ENCODE assay signal across 2 cellular contexts in the genomic region with DNA sequence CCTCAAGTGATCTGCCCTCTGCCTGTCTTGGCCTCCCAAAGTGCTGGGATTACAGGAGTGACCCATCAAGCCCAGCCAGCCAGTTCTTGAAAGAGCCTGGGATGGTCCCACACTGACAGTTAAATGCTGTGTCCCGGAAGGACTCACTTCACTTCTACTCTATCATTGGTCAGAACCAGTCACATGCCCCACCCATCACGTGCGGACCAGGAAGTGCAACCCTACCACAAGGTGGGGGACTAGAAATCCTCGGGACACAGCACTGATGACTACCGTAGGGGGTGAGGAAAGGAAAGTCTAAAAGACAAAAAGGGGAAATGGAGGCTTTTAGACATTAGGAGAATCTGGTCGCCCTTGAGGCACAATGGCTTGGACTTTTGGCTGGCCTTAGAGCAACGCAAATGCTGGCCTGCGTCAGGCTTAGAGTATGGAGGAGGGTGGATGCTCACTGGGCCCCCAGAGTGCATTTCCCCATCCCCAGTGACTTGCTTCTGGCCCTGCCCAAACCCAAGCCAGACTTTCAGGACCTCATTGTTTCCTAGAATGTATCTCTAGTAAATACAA.
A peak's percentile ranks its signal among the peaks of the same experiment; 100 is the strongest.
TF ChIP-seq lines count a peak whose summit lies in the region.

No MANE protein-coding gene starts in this region.

TF ChIP-seq in A549, 52 proteins besides CTCF, POLR2A, EP300 and RAD21:
- TF ChIP-seq, protein P1, sequence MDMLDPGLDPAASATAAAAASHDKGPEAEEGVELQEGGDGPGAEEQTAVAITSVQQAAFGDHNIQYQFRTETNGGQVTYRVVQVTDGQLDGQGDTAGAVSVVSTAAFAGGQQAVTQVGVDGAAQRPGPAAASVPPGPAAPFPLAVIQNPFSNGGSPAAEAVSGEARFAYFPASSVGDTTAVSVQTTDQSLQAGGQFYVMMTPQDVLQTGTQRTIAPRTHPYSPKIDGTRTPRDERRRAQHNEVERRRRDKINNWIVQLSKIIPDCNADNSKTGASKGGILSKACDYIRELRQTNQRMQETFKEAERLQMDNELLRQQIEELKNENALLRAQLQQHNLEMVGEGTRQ (IDR thresholded peaks at IDR 0.05): peak; percentile 82
- no peak for TF ChIP-seq HOXA7 (CRISPR knock-in tag; IDR thresholded peaks at IDR 0.05)
- TF ChIP-seq HDAC2 (IDR thresholded peaks at IDR 0.05): no peak
- no peak for TF ChIP-seq NFE2L2 (conservative IDR thresholded peaks at IDR 0.05; ENCODE audit: low read length)
- TF ChIP-seq NPAS2 (CRISPR knock-in tag; IDR thresholded peaks at IDR 0.05; ENCODE audit: borderline replicate concordance): no peak
- TF ChIP-seq CBX2 (IDR thresholded peaks at IDR 0.05; ENCODE audit: borderline replicate concordance, low read depth): no peak
- no peak for TF ChIP-seq HEYL (CRISPR knock-in tag; IDR thresholded peaks at IDR 0.05)
- no peak for TF ChIP-seq TP53 (CRISPR knock-in tag; IDR thresholded peaks at IDR 0.05)
TF ChIP-seq in A549: peak in this region for 1.

TF ChIP-seq in H1, 55 proteins besides CTCF, POLR2A, EP300 and RAD21:
- TF ChIP-seq SIX5 (IDR thresholded peaks at IDR 0.05; ENCODE audit: low read depth, low read length) (no peak), BRCA1 (IDR thresholded peaks at IDR 0.05; ENCODE audit: low read depth, low read length) (no peak), TAF1 (IDR thresholded peaks at IDR 0.05; ENCODE audit: low read depth, low read length) (no peak), KDM1A (IDR thresholded peaks at IDR 0.05; ENCODE audit: borderline replicate concordance, low read length) (no peak), TBP (IDR thresholded peaks at IDR 0.05; ENCODE audit: low read depth, low read length) (no peak), JUND (IDR thresholded peaks at IDR 0.05; ENCODE audit: low read length) (no peak), RBBP5 (IDR thresholded peaks at IDR 0.05; ENCODE audit: borderline replicate concordance, low read depth, low read length) (no peak), SRF (IDR thresholded peaks at IDR 0.05; ENCODE audit: low read depth, low read length) (no peak), POLR2AphosphoS5 (IDR thresholded peaks at IDR 0.05; ENCODE audit: low read depth, low read length) (no peak), PHF8 (conservative IDR thresholded peaks at IDR 0.05; ENCODE audit: low read depth, low read length) (no peak), SIRT6 (IDR thresholded peaks at IDR 0.05; ENCODE audit: low read length) (no peak), RFX5 (IDR thresholded peaks at IDR 0.05; ENCODE audit: borderline replicate concordance, low read depth, low read length) (no peak)
- TF ChIP-seq, protein P2, sequence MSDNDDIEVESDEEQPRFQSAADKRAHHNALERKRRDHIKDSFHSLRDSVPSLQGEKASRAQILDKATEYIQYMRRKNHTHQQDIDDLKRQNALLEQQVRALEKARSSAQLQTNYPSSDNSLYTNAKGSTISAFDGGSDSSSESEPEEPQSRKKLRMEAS (IDR thresholded peaks at IDR 0.05): peak; percentile 47
- TF ChIP-seq, protein P1 (IDR thresholded peaks at IDR 0.05; ENCODE audit: low read length): peak; percentile 96
- TF ChIP-seq, protein P3, sequence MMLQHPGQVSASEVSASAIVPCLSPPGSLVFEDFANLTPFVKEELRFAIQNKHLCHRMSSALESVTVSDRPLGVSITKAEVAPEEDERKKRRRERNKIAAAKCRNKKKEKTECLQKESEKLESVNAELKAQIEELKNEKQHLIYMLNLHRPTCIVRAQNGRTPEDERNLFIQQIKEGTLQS (IDR thresholded peaks at IDR 0.05; ENCODE audit: insufficient read depth, low read depth, low read length): peak; percentile 88
